21 cellular contexts compared by ENCODE assay signal in genomic region chr19:49463960-49464740, GRCh38. TPM values are rescaled to one million over a fixed set of nuclear protein-coding genes. Genes with fewer than 3 reads are reported as not detected.
DNase-seq lines count a peak whose midpoint lies in the region; ATAC-seq, FAIRE-seq and TF ChIP-seq lines count a peak whose summit lies in the region.
"Had no signal": no experiment of that assay in that cellular context is flagged by ENCODE, and none has a peak within 500 bp of the region (broad histone marks: within the 10 kb centered on the region; RNA-seq: fewer than 3 reads in every experiment).

No MANE protein-coding gene starts in this region.

- no peak for TF ChIP-seq EP300 in A549 (IDR thresholded peaks at IDR 0.05)

- peak overlapping the region; percentile 74 for H3K27ac Mint-ChIP-seq in CD4-positive, alpha-beta T cell
- peak overlapping the region; percentile 19 to 44 for H3K27ac Mint-ChIP-seq in T-cell
- H3K27ac Mint-ChIP-seq in naive thymus-derived CD8-positive, alpha-beta T cell, result peak overlapping the region in 7 of 10 donors; percentile 24 to 95 (median 79)

- no peaks in the 10 kb centered on the region for H3K9me3 Mint-ChIP-seq in CD4-positive, alpha-beta T cell
- H3K9me3 Mint-ChIP-seq in T-cell, result no peaks in the 10 kb centered on the region
- no peaks in the 10 kb centered on the region for H3K9me3 Mint-ChIP-seq in naive thymus-derived CD8-positive, alpha-beta T cell

- H3K9me3 ChIP-seq in A549, result no peaks in the 10 kb centered on the region
- no peaks in the 10 kb centered on the region for H3K9me3 ChIP-seq in CD4-positive, alpha-beta T cell (ENCODE audit: control insufficient read depth, low read length)
- H3K9me3 ChIP-seq: SJSA1 had no signal

- no peak overlapping the region for H3K4me2 ChIP-seq in A549

- intact Hi-C loops in CD4-positive, alpha-beta T cell (cut with DNase I, micrococcal nuclease), result no loop called here

- POLR2A ChIA-PET in A549 (lab: Yijun Ruan, JAX) (interaction anchor here (1.6 kb wide), 1 partner anchor 11 kb away, joined by 4 read pairs; the partner anchor contains the start of gene ALDH16A1), T-cell (lab: Charles Lee) (no interaction called here)
- POLR2A ChIA-PET in CD4-positive, alpha-beta T cell (lab: Charles Lee), result interaction anchor here (1.0 kb wide), 1 partner anchor 12 kb away, joined by 3 read pairs; the partner anchor contains the start of gene PIH1D1
- POLR2A ChIA-PET in naive thymus-derived CD8-positive, alpha-beta T cell (lab: Charles Lee), result interaction anchor here (11.3 kb wide), 1 partner anchor 11 kb away, joined by 321 read pairs; the partner anchor contains the start of genes ALDH16A1 and PIH1D1

- H3K4me1 ChIP-seq in A549, result peaks cover 3% of the 10 kb centered on the region; the same call in 1 of the 3 replicates
- H3K4me1 ChIP-seq: SJSA1 had no signal

- no peaks in the 10 kb centered on the region for H3K27me3 Mint-ChIP-seq in CD4-positive, alpha-beta T cell
- H3K27me3 Mint-ChIP-seq in T-cell, result no peaks in the 10 kb centered on the region
- H3K27me3 Mint-ChIP-seq in naive thymus-derived CD8-positive, alpha-beta T cell, result no peaks in the 10 kb centered on the region

- CTCF ChIA-PET in A549 (lab: Yijun Ruan, JAX), result interaction anchor here (1.3 to 2.5 kb wide), 5 partner anchors 9 to 107 kb away, joined by 4 to 14 read pairs (median 7); partner anchors contain the start of gene FLT3LG
- CTCF ChIA-PET in CD4-positive, alpha-beta T cell (lab: Charles Lee), result no interaction called here
- CTCF ChIA-PET in T-cell (lab: Charles Lee), result no interaction called here

- DNase-seq in A549 (ENCODE audit: low read depth in 1 of 2, low spot score in 1 of 2) (no peak), T-cell (no peak), erythroblast (lab: John Stamatoyannopoulos, UW) (no peak), GDM1 (lab: John Stamatoyannopoulos, UW) (no peak)
- no peak for DNase-seq in CD4-positive, alpha-beta T cell
- no peak for DNase-seq in naive thymus-derived CD8-positive, alpha-beta T cell
- DNase-seq: ACHN; AML-193; CD8-positive, alpha-beta memory T cell; DMS79; HCEC 1CT; NCI-H1048; NCI-H1436 treated with DMSO at 0.1 percent for 48 hours; NCI-H2081; NCI-H510A; NCI-H82; PC-3 had no signal

- no peak overlapping the region for H3K27ac ChIP-seq in A549
- no peak overlapping the region for H3K27ac ChIP-seq in CD4-positive, alpha-beta T cell (ENCODE audit: low read depth, low read length)
- H3K27ac ChIP-seq: SJSA1 had no signal

- no peak for TF ChIP-seq RAD21 in A549 (conservative IDR thresholded peaks at IDR 0.05 in 1 of 2, IDR thresholded peaks at IDR 0.05 in 1 of 2)

- FAIRE-seq in A549 (lab: Jason Lieb, UNC), result no peak
- FAIRE-seq: D721Med had no signal

- TF ChIP-seq POLR2A in A549 (IDR thresholded peaks at IDR 0.05; ENCODE audit: low read length) (no peak), erythroblast (IDR thresholded peaks at IDR 0.05; ENCODE audit: low read length) (no peak)

- no peak for TF ChIP-seq CTCF in A549 (IDR thresholded peaks at IDR 0.05)
- TF ChIP-seq CTCF in CD4-positive, alpha-beta T cell (IDR thresholded peaks at IDR 0.05), result no peak

- WGBS in A549 (ENCODE audit: missing lambda C conversion rate), result 93% methylated on average over 38 of the region's 39 CpGs

- ATAC-seq in A549 (peak; percentile 14; a peak in 3 of 6 replicates), T-cell (replicated peaks in 1 of 4) (no peak), HG03025 (IDR thresholded peaks at IDR 0.05; ENCODE audit: low FRiP score, unreplicated experiment) (no peak)
- no peak for ATAC-seq in CD4-positive, alpha-beta T cell (ENCODE audit: poor library complexity)
- ATAC-seq in naive thymus-derived CD8-positive, alpha-beta T cell, result no peak
- ATAC-seq: PC-3 had no signal

- no peak overlapping the region for H3K4me3 ChIP-seq in A549
- H3K4me3 ChIP-seq: SJSA1 had no signal

- no peak overlapping the region for H3K4me3 Mint-ChIP-seq in CD4-positive, alpha-beta T cell
- no peak overlapping the region for H3K4me3 Mint-ChIP-seq in T-cell
- H3K4me3 Mint-ChIP-seq in naive thymus-derived CD8-positive, alpha-beta T cell, result no peak overlapping the region
- H3K4me3 Mint-ChIP-seq: CD8-positive, alpha-beta memory T cell had no signal

- H3K4me1 Mint-ChIP-seq in CD4-positive, alpha-beta T cell (ENCODE audit: low read depth), result peaks cover 7% of the 10 kb centered on the region
- H3K4me1 Mint-ChIP-seq in T-cell, result peaks cover 9 to 19% (median 11%) of the 10 kb centered on the region in 3 donors
- H3K4me1 Mint-ChIP-seq in naive thymus-derived CD8-positive, alpha-beta T cell, result peaks cover 3 to 16% (median 12%) of the 10 kb centered on the region in 4 donors

- H3K27me3 ChIP-seq in CD4-positive, alpha-beta T cell (ENCODE audit: control insufficient read depth, insufficient read depth, low read length), result no peaks in the 10 kb centered on the region
- H3K27me3 ChIP-seq: SJSA1 had no signal

- H3K36me3 Mint-ChIP-seq in CD4-positive, alpha-beta T cell (ENCODE audit: low read depth), result peaks cover 30% of the 10 kb centered on the region
- peaks cover 4% of the 10 kb centered on the region for H3K36me3 Mint-ChIP-seq in T-cell
- peaks cover 0 to 29% (median 3%) of the 10 kb centered on the region in 3 donors for H3K36me3 Mint-ChIP-seq in naive thymus-derived CD8-positive, alpha-beta T cell

TF ChIP-seq in A549, 52 proteins besides CTCF, POLR2A, EP300 and RAD21 (continues in another document):
- TF ChIP-seq BCL3 (IDR thresholded peaks at IDR 0.05) (no peak), HES2 (IDR thresholded peaks at IDR 0.05) (no peak)

RNA-seq across cellular contexts. Expression of gene FLT3LG, which starts 9.9 kb away (rescaled TPM):
- 0.42 and 0.58 TPM in 2 replicates for polyA plus RNA-seq in A549 (2011; rRNA removed)
- 0.75 and 1.4 TPM in 2 replicates for polyA plus RNA-seq in A549 (2012; cell fraction: cytosol; rRNA removed)
- polyA plus RNA-seq in A549 (2012; cell fraction: nucleus; rRNA removed), result 1.9 and 2.2 TPM in 2 replicates
- 0.99 to 1.2 TPM (median 1.0 TPM) in 3 replicates for polyA plus RNA-seq in A549 (2017; fragmentation: RNase III; extraction: RNeasy Plus Mini Kit Qiagen cat#74134 plus additional on column Dnase treatment)
- 0.41 and 0.92 TPM in 2 replicates for polyA minus RNA-seq in A549 (2011; rRNA and poly(A)+ RNA removed)
- total RNA-seq in CD4-positive, alpha-beta T cell, result 100 to 1,000 TPM; 311 to 325 TPM
- 100 to 1,000 TPM; 238 to 356 (median 260) TPM for total RNA-seq in T-cell
- total RNA-seq in naive thymus-derived CD8-positive, alpha-beta T cell, result 100 to 1,000 TPM; 106 to 112 TPM
- polyA plus RNA-seq in naive thymus-derived CD8-positive, alpha-beta T cell, result 100 to 1,000 TPM; 108 to 205 (median 166) TPM

RNA-seq across cellular contexts. Expression of gene ALDH16A1, which starts 11.1 kb away (rescaled TPM):
- polyA plus RNA-seq in A549 (2011; rRNA removed) (9.7 and 10.2 TPM in 2 replicates), A549 (2017; fragmentation: RNase III; extraction: RNeasy Plus Mini Kit Qiagen cat#74134 plus additional on column Dnase treatment) (19.9 to 23.0 TPM (median 23.0 TPM) in 3 replicates)
- 29.9 and 37.0 TPM in 2 replicates for polyA plus RNA-seq in A549 (2012; cell fraction: cytosol; rRNA removed)
- 94.1 and 133 TPM in 2 replicates for polyA plus RNA-seq in A549 (2012; cell fraction: nucleus; rRNA removed)
- 9.3 and 10.6 TPM in 2 replicates for polyA minus RNA-seq in A549 (2011; rRNA and poly(A)+ RNA removed)
- total RNA-seq in CD4-positive, alpha-beta T cell, result 10 to 100 TPM; 25.1 to 25.8 TPM
- 10 to 100 TPM; 32.8 to 57.2 (median 46.3) TPM for total RNA-seq in T-cell
- 10 to 100 TPM; 44.3 to 44.4 TPM for total RNA-seq in naive thymus-derived CD8-positive, alpha-beta T cell
- polyA plus RNA-seq in naive thymus-derived CD8-positive, alpha-beta T cell, result 10 to 100 TPM; 28.3 to 38.0 (median 30.1) TPM
- total RNA-seq: PC-3 had no signal

RNA-seq across cellular contexts. Expression of gene PIH1D1, which starts 12.5 kb away (rescaled TPM):
- polyA plus RNA-seq in A549 (2011; rRNA removed) (74.1 and 89.7 TPM in 2 replicates), A549 (2017; fragmentation: RNase III; extraction: RNeasy Plus Mini Kit Qiagen cat#74134 plus additional on column Dnase treatment) (96.8 to 114 TPM (median 113 TPM) in 3 replicates)
- 92.0 and 116 TPM in 2 replicates for polyA plus RNA-seq in A549 (2012; cell fraction: cytosol; rRNA removed)
- 177 and 228 TPM in 2 replicates for polyA plus RNA-seq in A549 (2012; cell fraction: nucleus; rRNA removed)
- polyA minus RNA-seq in A549 (2011; rRNA and poly(A)+ RNA removed), result 58.1 and 66.8 TPM in 2 replicates
- total RNA-seq in CD4-positive, alpha-beta T cell, result 100 to 1,000 TPM; 145 to 151 TPM
- 100 to 1,000 TPM; 122 to 196 (median 163) TPM for total RNA-seq in T-cell
- 100 to 1,000 TPM; 157 to 179 TPM for total RNA-seq in naive thymus-derived CD8-positive, alpha-beta T cell
- polyA plus RNA-seq in naive thymus-derived CD8-positive, alpha-beta T cell, result 10 to 100 TPM; 85.3 to 88.9 (median 86.7) TPM

RNA-seq across cellular contexts. Expression of gene SLC17A7, which starts 22.8 kb away (rescaled TPM):
- polyA plus RNA-seq in A549 (2011; rRNA removed) (0.48 and 0.50 TPM in 2 replicates), A549 (2017; fragmentation: RNase III; extraction: RNeasy Plus Mini Kit Qiagen cat#74134 plus additional on column Dnase treatment) (0.35 to 0.44 TPM (median 0.39 TPM) in 3 replicates)
- 0.38 and 0.45 TPM in 2 replicates for polyA plus RNA-seq in A549 (2012; cell fraction: cytosol; rRNA removed)
- polyA plus RNA-seq in A549 (2012; cell fraction: nucleus; rRNA removed), result 0.45 and 0.54 TPM in 2 replicates
- polyA minus RNA-seq in A549 (2011; rRNA and poly(A)+ RNA removed), result 0.41 and 0.83 TPM in 2 replicates
- total RNA-seq in CD4-positive, alpha-beta T cell, result not detected
- under 1 TPM in 2 of 5 donors, not detected in 3; 0.09 to 0.20 TPM for total RNA-seq in T-cell
- total RNA-seq in naive thymus-derived CD8-positive, alpha-beta T cell, result under 1 TPM; 0.27 to 0.73 TPM
- not detected for polyA plus RNA-seq in naive thymus-derived CD8-positive, alpha-beta T cell
- total RNA-seq: MCF 10A, SJSA1 had no signal
- polyA plus RNA-seq: CD8-positive, alpha-beta memory T cell had no signal

RNA-seq across cellular contexts. Expression of gene RPL13A, which starts 23.3 kb away (rescaled TPM):
- 5,391 and 5,410 TPM in 2 replicates for polyA plus RNA-seq in A549 (2011; rRNA removed)
- polyA plus RNA-seq in A549 (2012; cell fraction: cytosol; rRNA removed), result 6,169 and 7,252 TPM in 2 replicates
- polyA plus RNA-seq in A549 (2012; cell fraction: nucleus; rRNA removed), result 3,653 and 3,684 TPM in 2 replicates
- 3,383 to 3,595 TPM (median 3,438 TPM) in 3 replicates for polyA plus RNA-seq in A549 (2017; fragmentation: RNase III; extraction: RNeasy Plus Mini Kit Qiagen cat#74134 plus additional on column Dnase treatment)
- 1,893 and 2,022 TPM in 2 replicates for polyA minus RNA-seq in A549 (2011; rRNA and poly(A)+ RNA removed)
- total RNA-seq in CD4-positive, alpha-beta T cell, result 1,000 to 10,000 TPM; 5,328 to 5,481 TPM
- 1,000 to 10,000 TPM; 5,307 to 6,396 (median 5,878) TPM for total RNA-seq in T-cell
- total RNA-seq in naive thymus-derived CD8-positive, alpha-beta T cell, result 1,000 to 10,000 TPM; 5,160 to 5,167 TPM
- polyA plus RNA-seq in naive thymus-derived CD8-positive, alpha-beta T cell, result 1,000 to 10,000 TPM; 3,162 to 3,664 (median 3,630) TPM

Comparison
In these comparisons a context has a peak if more than half of its experiments do, and no peak if none do; other contexts are left out.
1. ATAC-seq: peak in A549 (2 of 2); none in CD4-positive, alpha-beta T cell (single experiment), T-cell (0 of 4), naive thymus-derived CD8-positive, alpha-beta T cell (0 of 2) and HG03025 (single experiment).
2. POLR2A ChIA-PET loops: an anchor here in A549 (1.6 kb wide), CD4-positive, alpha-beta T cell (1.0 kb wide) and naive thymus-derived CD8-positive, alpha-beta T cell (11.3 kb wide); none called in T-cell.
3. Peak in every context shown above with its lines, with median percentiles within 50 percentile points of each other: H3K27ac Mint-ChIP-seq.